Comparison of ENCODE assay signal across 8 cellular contexts in genomic region chr4:140637836-140638235, GRCh38.
DNase-seq lines count a peak whose midpoint lies in the region; ATAC-seq and TF ChIP-seq lines count a peak whose summit lies in the region.

No MANE protein-coding gene starts in this region.

- H3K9me3 ChIP-seq in Caco-2 (peaks cover 8% of the 10 kb centered on the region), OCI-LY1 (ENCODE audit: low read length) (no peaks in the 10 kb centered on the region)

- H3K4me1 Mint-ChIP-seq in Caco-2 (ENCODE audit: low read depth, unreplicated experiment): peaks cover 34% of the 10 kb centered on the region
- no peaks in the 10 kb centered on the region for H3K4me1 Mint-ChIP-seq in naive thymus-derived CD8-positive, alpha-beta T cell

- ATAC-seq in GM18861 (IDR thresholded peaks at IDR 0.05; ENCODE audit: unreplicated experiment) (peak; percentile 88), HG03108 (IDR thresholded peaks at IDR 0.05; ENCODE audit: unreplicated experiment) (peak; percentile 61), HG03135 (IDR thresholded peaks at IDR 0.05; ENCODE audit: unreplicated experiment) (no peak)
- ATAC-seq in naive thymus-derived CD8-positive, alpha-beta T cell: peak; percentile 56 to 57

- TF ChIP-seq CTCF in Caco-2 (IDR thresholded peaks at IDR 0.05; ENCODE audit: insufficient read depth in 1 of 2, low read depth in 1 of 2, low read length in 1 of 2, severe bottlenecking in 1 of 2, unreplicated experiment in 1 of 2) (peak in 1 of 2 experiments; percentile 36), OCI-LY1 (IDR thresholded peaks at IDR 0.05; ENCODE audit: low read length) (peak; percentile 86), cardiac fibroblast (IDR thresholded peaks at IDR 0.05; ENCODE audit: low read depth, low read length) (peak; percentile 44)

- H3K36me3 Mint-ChIP-seq in Caco-2 (ENCODE audit: insufficient read depth, unreplicated experiment): peaks cover 50% of the 10 kb centered on the region
- no peaks in the 10 kb centered on the region for H3K36me3 Mint-ChIP-seq in naive thymus-derived CD8-positive, alpha-beta T cell

- POLR2A ChIA-PET in Caco-2 (lab: Charles Lee): no interaction called here
- POLR2A ChIA-PET in naive thymus-derived CD8-positive, alpha-beta T cell (lab: Charles Lee): no interaction called here

- peak in 1 of 2 experiments; percentile 19 for DNase-seq in Caco-2
- peak; percentile 37 to 39 for DNase-seq in cardiac fibroblast (ENCODE audit: low read depth in 2 of 2)
- peak in 4 of 10 donors; percentile 2 to 41 (median 30) for DNase-seq in naive thymus-derived CD8-positive, alpha-beta T cell
- DNase-seq in T-helper 9 cell: no peak

- H4K20me1 ChIP-seq in OCI-LY1 (ENCODE audit: insufficient read depth, low read length): no peaks in the 10 kb centered on the region

- H3K4me3 ChIP-seq in Caco-2 (ENCODE audit: low read depth, low read length) (no peak overlapping the region), OCI-LY1 (ENCODE audit: low read depth, low read length, poor library complexity, severe bottlenecking) (no peak overlapping the region), cardiac fibroblast (replicated peaks in 1 of 2; ENCODE audit: low read depth in 2 of 2, low read length in 2 of 2) (no peak overlapping the region)

- H3K9ac ChIP-seq in OCI-LY1 (ENCODE audit: low read length): no peak overlapping the region

- H3K4me2 ChIP-seq in OCI-LY1 (ENCODE audit: low read length): no peak overlapping the region

- peaks cover 48% of the 10 kb centered on the region for H3K4me1 ChIP-seq in Caco-2
- no peaks in the 10 kb centered on the region for H3K4me1 ChIP-seq in OCI-LY1 (ENCODE audit: insufficient read depth, low read length, severe bottlenecking)

- CTCF ChIA-PET in Caco-2 (lab: Charles Lee): no interaction called here

- H2AFZ ChIP-seq in OCI-LY1 (ENCODE audit: low read length): no peak overlapping the region

- H3K27me3 ChIP-seq in Caco-2 (replicated peaks; ENCODE audit: control insufficient read depth, insufficient read depth, low read length): no peaks in the 10 kb centered on the region
- H3K27me3 ChIP-seq in OCI-LY1 (ENCODE audit: insufficient read depth, low read length): no peaks in the 10 kb centered on the region

- H3F3A ChIP-seq in OCI-LY1 (ENCODE audit: insufficient read depth, low read length): no peaks in the 10 kb centered on the region

- H3K9me2 ChIP-seq in OCI-LY1 (ENCODE audit: low read depth, low read length): no peaks in the 10 kb centered on the region

- H3K4me3 Mint-ChIP-seq in Caco-2 (ENCODE audit: unreplicated experiment): no peak overlapping the region
- H3K4me3 Mint-ChIP-seq in naive thymus-derived CD8-positive, alpha-beta T cell: no peak overlapping the region

- peak overlapping the region; percentile 14 for H3K27ac Mint-ChIP-seq in Caco-2 (ENCODE audit: unreplicated experiment)
- no peak overlapping the region for H3K27ac Mint-ChIP-seq in naive thymus-derived CD8-positive, alpha-beta T cell

- intact Hi-C loops in Caco-2 (cut with micrococcal nuclease; ENCODE audit: unreplicated experiment): loop anchor here (1.0 kb wide), 1 partner anchor 43 kb away; no protein-coding TSS in a partner anchor

- H3K27me3 Mint-ChIP-seq in Caco-2 (ENCODE audit: insufficient read depth, unreplicated experiment): no peaks in the 10 kb centered on the region
- peaks cover 6 to 18% (median 11%) of the 10 kb centered on the region in 5 donors for H3K27me3 Mint-ChIP-seq in naive thymus-derived CD8-positive, alpha-beta T cell

- H3K27ac ChIP-seq in OCI-LY1 (ENCODE audit: low read depth, low read length, poor library complexity, severe bottlenecking): no peak overlapping the region

- no peaks in the 10 kb centered on the region for H3K9me3 Mint-ChIP-seq in Caco-2 (ENCODE audit: unreplicated experiment)
- H3K9me3 Mint-ChIP-seq in naive thymus-derived CD8-positive, alpha-beta T cell: peaks cover 0 to 1% (median 0%) of the 10 kb centered on the region in 9 donors

- peaks cover 1% of the 10 kb centered on the region; the same call in 1 of the 2 replicates for H3K36me3 ChIP-seq in Caco-2 (ENCODE audit: control insufficient read depth, insufficient read depth, low read length)
- no peaks in the 10 kb centered on the region for H3K36me3 ChIP-seq in OCI-LY1 (ENCODE audit: insufficient read depth, low read length)

- BruUV-seq in Caco-2 (replicated peaks; lab: Mats Ljungman, UMichigan): no TSS peak

- H3K79me2 ChIP-seq in OCI-LY1 (ENCODE audit: insufficient read depth, low read length): no peaks in the 10 kb centered on the region
